17 cellular contexts compared by ENCODE assay signal in the genomic region with DNA sequence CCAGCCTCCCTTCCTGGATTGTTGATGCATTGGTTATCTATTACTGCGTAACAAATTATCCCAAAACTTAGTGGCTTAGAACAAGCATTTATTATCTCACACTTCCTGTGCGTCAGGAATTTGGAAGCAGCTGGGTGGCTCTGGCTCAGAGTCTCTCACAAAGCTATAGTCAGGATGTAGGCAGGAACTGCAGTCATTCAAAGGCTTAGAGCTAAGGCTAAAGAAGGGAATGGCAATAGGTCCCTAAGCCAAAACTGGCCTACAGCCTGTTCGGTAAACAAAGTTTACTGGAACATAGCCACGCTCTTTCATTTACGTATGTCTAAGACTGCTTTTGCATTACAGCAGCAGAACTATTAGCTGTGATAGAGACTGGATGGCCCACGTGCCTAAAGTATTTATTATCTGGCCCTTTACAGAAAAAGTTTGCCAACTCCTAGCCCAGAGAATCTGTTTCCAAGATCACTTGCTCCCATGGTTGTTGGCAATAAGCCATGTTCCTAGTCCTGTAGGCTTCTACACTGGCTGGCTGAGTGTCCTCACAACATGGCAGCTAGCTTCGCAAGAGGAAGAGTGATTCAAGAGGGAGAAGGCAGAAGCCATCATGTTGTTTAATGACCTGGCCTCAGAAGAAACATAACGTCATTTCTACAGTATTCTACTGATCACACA.
DNase-seq lines count a peak whose midpoint lies in the region; ATAC-seq and TF ChIP-seq lines count a peak whose summit lies in the region.
"Had no signal": no experiment of that assay in that cellular context is flagged by ENCODE, and none has a peak within 500 bp of the region (broad histone marks: within the 10 kb centered on the region; RNA-seq: fewer than 3 reads in every experiment).

No MANE protein-coding gene starts in this region.

- ATAC-seq in PC-3 (peak; percentile 78), left lung (peak; percentile 47), SK-N-SH treated with all-trans-retinoic acid at 6 μM for 48 hours (no peak)
- ATAC-seq in naive thymus-derived CD4-positive, alpha-beta T cell: no peak
- no peak for ATAC-seq in stimulated activated memory B cell treated with anti-CD40 and anti-IgM and Interleukin-4, amounts not matched to agents 10 μg/mL and 1 μg/mL and 100 μg/mL, for 72 hours
- ATAC-seq: stimulated activated naive B cell treated with anti-CD40 and anti-IgM and Interleukin-4, amounts not matched to agents 10 μg/mL and 1 μg/mL and 100 μg/mL, for 72 hours had no signal

- H3K9me2 ChIP-seq in PC-3 (replicated peaks; ENCODE audit: low read length): no peaks in the 10 kb centered on the region
- H3K9me2 ChIP-seq: SK-N-SH had no signal

- H3K4me1 ChIP-seq in PC-3 (ENCODE audit: insufficient read depth, low read length) (peaks cover 32% of the 10 kb centered on the region), esophagus muscularis mucosa (peaks cover 13 to 48% (median 37%) of the 10 kb centered on the region in 4 donors), left lung (peaks cover 0 to 5% of the 10 kb centered on the region in 2 donors), stomach (peaks cover 0 to 20% (median 14%) of the 10 kb centered on the region in 4 donors)
- peaks cover 0 to 3% of the 10 kb centered on the region in 2 donors for H3K4me1 ChIP-seq in naive thymus-derived CD4-positive, alpha-beta T cell (ENCODE audit: control insufficient read depth in 2 of 2, insufficient read depth in 2 of 2, low read length in 2 of 2)

- WGBS in esophagus muscularis mucosa: 52% methylated on average over 8 of the region's 8 CpGs
- WGBS in stomach, 5 donors: 33 to 61% (median 45%) methylated on average over 8 of the region's 8 CpGs

- no peak overlapping the region for H2AFZ ChIP-seq in PC-3 (ENCODE audit: low read length)

- peaks cover 0 to 10% (median 5%) of the 10 kb centered on the region in 7 donors for H3K4me1 Mint-ChIP-seq in naive thymus-derived CD4-positive, alpha-beta T cell
- H3K4me1 Mint-ChIP-seq in stimulated activated memory B cell treated with anti-CD40 and anti-IgM and Interleukin-4, amounts not matched to agents 10 μg/mL and 1 μg/mL and 100 μg/mL, for 72 hours: no peaks in the 10 kb centered on the region
- H3K4me1 Mint-ChIP-seq: stimulated activated naive B cell treated with anti-CD40 and anti-IgM and Interleukin-4, amounts not matched to agents 10 μg/mL and 1 μg/mL and 100 μg/mL, for 72 hours had no signal

- H3K4me3 ChIP-seq in PC-3 (ENCODE audit: low read length) (no peak overlapping the region), esophagus muscularis mucosa (no peak overlapping the region), left lung (no peak overlapping the region), stomach (no peak overlapping the region)
- H3K4me3 ChIP-seq in naive thymus-derived CD4-positive, alpha-beta T cell (ENCODE audit: low read length): no peak overlapping the region

- H3K27ac Mint-ChIP-seq in naive thymus-derived CD4-positive, alpha-beta T cell: no peak overlapping the region
- no peak overlapping the region for H3K27ac Mint-ChIP-seq in stimulated activated memory B cell treated with anti-CD40 and anti-IgM and Interleukin-4, amounts not matched to agents 10 μg/mL and 1 μg/mL and 100 μg/mL, for 72 hours
- H3K27ac Mint-ChIP-seq: CD4-positive, alpha-beta T cell; stimulated activated naive B cell treated with anti-CD40 and anti-IgM and Interleukin-4, amounts not matched to agents 10 μg/mL and 1 μg/mL and 100 μg/mL, for 72 hours had no signal

- TF ChIP-seq EP300 in esophagus muscularis mucosa (IDR thresholded peaks at IDR 0.05): no peak
- TF ChIP-seq EP300 in stomach (IDR thresholded peaks at IDR 0.05): peak; percentile 52

- H3K27me3 ChIP-seq in PC-3 (ENCODE audit: low read length): no peaks in the 10 kb centered on the region
- no peaks in the 10 kb centered on the region for H3K27me3 ChIP-seq in esophagus muscularis mucosa
- no peaks in the 10 kb centered on the region for H3K27me3 ChIP-seq in left lung
- H3K27me3 ChIP-seq in stomach: no peaks in the 10 kb centered on the region
- H3K27me3 ChIP-seq in naive thymus-derived CD4-positive, alpha-beta T cell (ENCODE audit: control insufficient read depth in 2 of 2, insufficient read depth in 2 of 2, low read length in 2 of 2): no peaks in the 10 kb centered on the region

- no peaks in the 10 kb centered on the region for H3K79me2 ChIP-seq in PC-3 (ENCODE audit: low read length)

- in situ Hi-C loops in KBM-7 (cut with MboI; ENCODE audit: low pct_unique_long_range_greater_than_20kb, low sequenced_read_pairs): no loop called here

- H3F3A ChIP-seq in PC-3 (ENCODE audit: low read length, unreplicated experiment): peaks cover 2% of the 10 kb centered on the region

- no peak overlapping the region for H3K4me3 Mint-ChIP-seq in naive thymus-derived CD4-positive, alpha-beta T cell
- H3K4me3 Mint-ChIP-seq in stimulated activated memory B cell treated with anti-CD40 and anti-IgM and Interleukin-4, amounts not matched to agents 10 μg/mL and 1 μg/mL and 100 μg/mL, for 72 hours: no peak overlapping the region
- H3K4me3 Mint-ChIP-seq: CD4-positive, alpha-beta T cell; stimulated activated naive B cell treated with anti-CD40 and anti-IgM and Interleukin-4, amounts not matched to agents 10 μg/mL and 1 μg/mL and 100 μg/mL, for 72 hours had no signal

- POLR2A ChIA-PET in PC-3 (lab: Charles Lee; ENCODE audit: unreplicated experiment): interaction anchor here (0.6 kb wide), 1 partner anchor 43 kb away, joined by 3 read pairs; no protein-coding TSS in a partner anchor
- POLR2A ChIA-PET in naive thymus-derived CD4-positive, alpha-beta T cell (lab: Charles Lee): no interaction called here

- peak overlapping the region; percentile 34 for H3K4me2 ChIP-seq in PC-3 (ENCODE audit: low read length)
- H3K4me2 ChIP-seq: KMS-11, SK-N-SH had no signal

- DNase-seq in PC-3: peak; percentile 86
- DNase-seq in esophagus muscularis mucosa (ENCODE audit: extremely low spot score): no peak
- no peak for DNase-seq in left lung
- no peak for DNase-seq in stomach
- DNase-seq in naive thymus-derived CD4-positive, alpha-beta T cell: no peak
- DNase-seq in KBM-7: no peak
- DNase-seq: activated naive CD4-positive, alpha-beta T cell treated with anti-CD3 and anti-CD28 coated beads, Interleukin-2, amount 50 U/mL, for 16 hours; CD4-positive, alpha-beta T cell; erythroblast; GF-D8; NCI-H187; SK-N-SH; stimulated activated CD4-positive, alpha-beta T cell treated with anti-CD3 and anti-CD28 coated beads, Interleukin-4, amount 100 ng/mL, for 4 hours; stimulated activated naive B cell treated with anti-CD40 and anti-IgM and Interleukin-4, amounts not matched to agents 10 μg/mL and 1 μg/mL and 100 μg/mL, for 72 hours had no signal

- TF ChIP-seq POLR2A in esophagus muscularis mucosa (IDR thresholded peaks at IDR 0.05; ENCODE audit: low read depth) (no peak), stomach (IDR thresholded peaks at IDR 0.05) (no peak)

- intact Hi-C loops in PC-3 (cut with micrococcal nuclease): no loop called here
- intact Hi-C loops in esophagus muscularis mucosa (cut with DNase I): no loop called here
- intact Hi-C loops in left lung (cut with DNase I): no loop called here
- intact Hi-C loops in stomach (cut with DNase I; ENCODE audit: low total_unique reads): no loop called here
- intact Hi-C loops in naive thymus-derived CD4-positive, alpha-beta T cell (cut with micrococcal nuclease): no loop called here

- no peaks in the 10 kb centered on the region for H3K27me3 Mint-ChIP-seq in naive thymus-derived CD4-positive, alpha-beta T cell
- no peaks in the 10 kb centered on the region for H3K27me3 Mint-ChIP-seq in stimulated activated memory B cell treated with anti-CD40 and anti-IgM and Interleukin-4, amounts not matched to agents 10 μg/mL and 1 μg/mL and 100 μg/mL, for 72 hours
- H3K27me3 Mint-ChIP-seq: CD4-positive, alpha-beta T cell; stimulated activated naive B cell treated with anti-CD40 and anti-IgM and Interleukin-4, amounts not matched to agents 10 μg/mL and 1 μg/mL and 100 μg/mL, for 72 hours had no signal

- H3K36me3 ChIP-seq in PC-3 (ENCODE audit: low read depth, low read length) (no peaks in the 10 kb centered on the region), esophagus muscularis mucosa (no peaks in the 10 kb centered on the region), left lung (no peaks in the 10 kb centered on the region), stomach (no peaks in the 10 kb centered on the region)
- H3K36me3 ChIP-seq in naive thymus-derived CD4-positive, alpha-beta T cell (ENCODE audit: control insufficient read depth in 2 of 3, insufficient read depth in 3 of 3, low read length in 3 of 3): no peaks in the 10 kb centered on the region

- no peaks in the 10 kb centered on the region for H4K20me1 ChIP-seq in PC-3 (ENCODE audit: low read length)

- BruUV-seq in PC-3 (replicated peaks; lab: Mats Ljungman, UMichigan): no TSS peak

- peak overlapping the region; percentile 59 for H3K9ac ChIP-seq in PC-3 (ENCODE audit: low read length)
- H3K9ac ChIP-seq: KMS-11, SK-N-SH had no signal

- peaks cover 0 to 3% (median 0%) of the 10 kb centered on the region in 5 donors for H3K36me3 Mint-ChIP-seq in naive thymus-derived CD4-positive, alpha-beta T cell
- peaks cover 6% of the 10 kb centered on the region for H3K36me3 Mint-ChIP-seq in stimulated activated memory B cell treated with anti-CD40 and anti-IgM and Interleukin-4, amounts not matched to agents 10 μg/mL and 1 μg/mL and 100 μg/mL, for 72 hours

- CTCF ChIA-PET in PC-3 (lab: Charles Lee): no interaction called here
- CTCF ChIA-PET in naive thymus-derived CD4-positive, alpha-beta T cell (lab: Charles Lee): interaction anchor here (0.6 kb wide), 1 partner anchor 630 kb away, joined by 3 read pairs; no protein-coding TSS in a partner anchor

- H3K27ac ChIP-seq in PC-3 (ENCODE audit: low read length): peak overlapping the region; percentile 89
- H3K27ac ChIP-seq in esophagus muscularis mucosa (replicated peaks in 1 of 4): peak overlapping the region; percentile 45 to 71 (median 52)
- H3K27ac ChIP-seq in left lung: peak overlapping the region; percentile 29 to 56
- peak overlapping the region; percentile 16 to 63 (median 50) for H3K27ac ChIP-seq in stomach
- H3K27ac ChIP-seq in naive thymus-derived CD4-positive, alpha-beta T cell (ENCODE audit: low read depth, low read length): no peak overlapping the region
- H3K27ac ChIP-seq: KMS-11 had no signal

- H3K9me3 ChIP-seq in PC-3 (ENCODE audit: low read length) (no peaks in the 10 kb centered on the region), esophagus muscularis mucosa (no peaks in the 10 kb centered on the region), left lung (no peaks in the 10 kb centered on the region), stomach (no peaks in the 10 kb centered on the region)
- H3K9me3 ChIP-seq in naive thymus-derived CD4-positive, alpha-beta T cell (ENCODE audit: control insufficient read depth in 2 of 3, low read length in 3 of 3): no peaks in the 10 kb centered on the region
- H3K9me3 ChIP-seq: SK-N-SH had no signal

- H3K9me3 Mint-ChIP-seq in naive thymus-derived CD4-positive, alpha-beta T cell: no peaks in the 10 kb centered on the region
- H3K9me3 Mint-ChIP-seq in stimulated activated memory B cell treated with anti-CD40 and anti-IgM and Interleukin-4, amounts not matched to agents 10 μg/mL and 1 μg/mL and 100 μg/mL, for 72 hours: no peaks in the 10 kb centered on the region
- H3K9me3 Mint-ChIP-seq: CD4-positive, alpha-beta T cell; stimulated activated naive B cell treated with anti-CD40 and anti-IgM and Interleukin-4, amounts not matched to agents 10 μg/mL and 1 μg/mL and 100 μg/mL, for 72 hours had no signal

- TF ChIP-seq CTCF in PC-3 (conservative IDR thresholded peaks at IDR 0.05; ENCODE audit: low read depth, low read length): no peak
- TF ChIP-seq CTCF in esophagus muscularis mucosa (IDR thresholded peaks at IDR 0.05): no peak
- no peak for TF ChIP-seq CTCF in left lung (IDR thresholded peaks at IDR 0.05)
- TF ChIP-seq CTCF in stomach (IDR thresholded peaks at IDR 0.05): no peak

Comparison
In these comparisons a context has a peak if more than half of its experiments do, and no peak if none do; other contexts are left out.
1. ATAC-seq: peak in PC-3 (single experiment) and left lung (single experiment); none in naive thymus-derived CD4-positive, alpha-beta T cell (single experiment), stimulated activated memory B cell treated with anti-CD40 and anti-IgM and Interleukin-4, amounts not matched to agents 10 μg/mL and 1 μg/mL and 100 μg/mL, for 72 hours (single experiment) and SK-N-SH treated with all-trans-retinoic acid at 6 μM for 48 hours (single experiment).